In the genomic region with DNA sequence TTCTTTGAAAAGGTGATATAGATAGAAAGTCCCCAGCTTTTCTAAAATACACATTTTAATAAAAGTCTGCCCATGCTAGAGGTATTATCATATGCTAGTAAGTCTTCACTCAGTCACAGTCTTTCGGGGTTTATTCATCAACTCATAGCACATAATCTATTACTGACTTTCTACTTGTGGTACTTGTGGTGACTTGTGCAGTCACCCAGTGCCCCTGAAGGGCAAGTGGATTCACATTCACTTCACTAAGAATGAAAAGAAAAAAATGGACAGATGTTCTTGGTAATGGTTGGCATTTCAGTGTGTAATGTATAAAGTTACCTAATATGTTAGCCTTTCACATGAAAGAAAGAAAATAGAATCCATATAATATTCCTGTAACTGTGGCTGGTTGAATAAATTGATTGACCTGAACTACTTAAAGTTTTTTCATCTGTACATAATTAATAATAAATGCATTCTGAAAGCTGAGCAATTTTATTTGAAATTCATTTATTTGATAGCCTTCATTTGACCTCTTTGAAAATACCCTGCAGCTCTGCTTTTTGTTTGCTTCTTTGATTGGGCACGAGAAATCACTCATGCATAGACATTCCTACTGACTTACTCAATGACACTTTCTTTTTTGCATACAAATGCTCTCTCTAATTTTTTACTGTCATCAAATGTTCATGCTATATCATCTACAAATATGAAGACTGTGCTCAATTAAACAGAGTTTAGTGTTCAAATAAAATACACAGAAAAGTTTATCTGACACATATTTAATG, we compare ENCODE assay signal across 19 cellular contexts. TPM values are rescaled to one million over a fixed set of nuclear protein-coding genes. Genes with fewer than 3 reads are reported as not detected.
DNase-seq lines count a peak whose midpoint lies in the region; ATAC-seq and TF ChIP-seq lines count a peak whose summit lies in the region.
"Had no signal": no experiment of that assay in that cellular context is flagged by ENCODE, and none has a peak within 500 bp of the region (broad histone marks: within the 10 kb centered on the region; RNA-seq: fewer than 3 reads in every experiment).

No MANE protein-coding gene starts in this region.

- H3K27ac ChIP-seq in mesendoderm (ENCODE audit: low read depth, low read length): no peak overlapping the region
- no peak overlapping the region for H3K27ac ChIP-seq in stomach
- H3K27ac ChIP-seq in lower lobe of right lung: no peak overlapping the region
- H3K27ac ChIP-seq: hepatocyte, pancreas, skin epidermis, thoracic aorta had no signal

- no peak overlapping the region for H3K27ac Mint-ChIP-seq in activated T-helper 2 cell treated with anti-CD3 and anti-CD28 coated beads, Interferon-gamma antibody, Interleukin-2, Interleukin-4, amounts not matched to agents 10 μg/mL and 5 μg/mL and 100 μg/mL, durations not matched to agents 14 hours and 24 hours and 36 hours
- H3K27ac Mint-ChIP-seq: activated CD4-positive, alpha-beta memory T cell treated with anti-CD3 and anti-CD28 coated beads for 36 hours; activated T-helper 1 cell treated with anti-CD3 and anti-CD28 coated beads, Interleukin-12 subunit alpha, Interleukin-12 subunit beta, Interleukin-2, Interleukin-4 antibody, amounts not matched to agents 30 ng/mL and 10 ng/mL and 1 ng/mL, durations not matched to agents 14 hours and 24 hours and 36 hours had no signal

- H3K9me3 ChIP-seq in stomach (no peaks in the 10 kb centered on the region), lower lobe of right lung (no peaks in the 10 kb centered on the region)
- H3K9me3 ChIP-seq: pancreas, thoracic aorta had no signal

- WGBS in mesendoderm (ENCODE audit: extremely low coverage, insufficient coverage, low lambda C conversion rate): no CpG with 5 or more reads among the region's 2 CpGs
- WGBS in stomach, 5 donors: 70 to 84% (median 73%) methylated on average over 2 of the region's 2 CpGs

- no peak overlapping the region for H3K9ac ChIP-seq in mesendoderm (ENCODE audit: low read length)

- no peak overlapping the region for H4K8ac ChIP-seq in mesendoderm (ENCODE audit: low read depth, low read length)

- H3K36me3 ChIP-seq in mesendoderm (ENCODE audit: control insufficient read depth, insufficient read depth, low read length) (no peaks in the 10 kb centered on the region), stomach (no peaks in the 10 kb centered on the region), lower lobe of right lung (no peaks in the 10 kb centered on the region)
- H3K36me3 ChIP-seq: pancreas, thoracic aorta had no signal

- no peak for TF ChIP-seq EP300 in stomach (IDR thresholded peaks at IDR 0.05)

- H3K4me1 ChIP-seq in mesendoderm (ENCODE audit: control insufficient read depth, low read depth, low read length) (no peaks in the 10 kb centered on the region), stomach (no peaks in the 10 kb centered on the region), lower lobe of right lung (no peaks in the 10 kb centered on the region)
- H3K4me1 ChIP-seq: pancreas had no signal

- TF ChIP-seq CTCF in stomach (IDR thresholded peaks at IDR 0.05): no peak
- no peak for TF ChIP-seq CTCF in lower lobe of right lung (IDR thresholded peaks at IDR 0.05)

- intact Hi-C loops in activated T-helper 2 cell treated with anti-CD3 and anti-CD28 coated beads, Interferon-gamma antibody, Interleukin-2, Interleukin-4, amounts not matched to agents 10 μg/mL and 5 μg/mL and 100 μg/mL, durations not matched to agents 14 hours and 24 hours and 36 hours (cut with micrococcal nuclease): no loop called here
- intact Hi-C loops in stomach (cut with DNase I; ENCODE audit: low total_unique reads) (no loop called here), lower lobe of right lung (cut with DNase I) (no loop called here)

- no peak overlapping the region for H3K4ac ChIP-seq in mesendoderm (ENCODE audit: low read depth, low read length)

- no peak overlapping the region for H3K18ac ChIP-seq in mesendoderm (ENCODE audit: low read length)

- no peaks in the 10 kb centered on the region for H3K79me2 ChIP-seq in mesendoderm (ENCODE audit: control insufficient read depth, insufficient read depth, low read length)
- H3K79me2 ChIP-seq: hepatocyte had no signal

- H2BK120ac ChIP-seq in mesendoderm (ENCODE audit: low read depth, low read length): no peak overlapping the region

- no peaks in the 10 kb centered on the region for H3K9me3 Mint-ChIP-seq in activated T-helper 2 cell treated with anti-CD3 and anti-CD28 coated beads, Interferon-gamma antibody, Interleukin-2, Interleukin-4, amounts not matched to agents 10 μg/mL and 5 μg/mL and 100 μg/mL, durations not matched to agents 14 hours and 24 hours and 36 hours
- H3K9me3 Mint-ChIP-seq: activated CD4-positive, alpha-beta memory T cell treated with anti-CD3 and anti-CD28 coated beads for 36 hours; activated T-helper 1 cell treated with anti-CD3 and anti-CD28 coated beads, Interleukin-12 subunit alpha, Interleukin-12 subunit beta, Interleukin-2, Interleukin-4 antibody, amounts not matched to agents 30 ng/mL and 10 ng/mL and 1 ng/mL, durations not matched to agents 14 hours and 24 hours and 36 hours; central memory CD8-positive, alpha-beta T cell had no signal

- no peak overlapping the region for H3K4me3 Mint-ChIP-seq in activated T-helper 2 cell treated with anti-CD3 and anti-CD28 coated beads, Interferon-gamma antibody, Interleukin-2, Interleukin-4, amounts not matched to agents 10 μg/mL and 5 μg/mL and 100 μg/mL, durations not matched to agents 14 hours and 24 hours and 36 hours (ENCODE audit: low read depth)
- H3K4me3 Mint-ChIP-seq: activated CD4-positive, alpha-beta memory T cell treated with anti-CD3 and anti-CD28 coated beads for 36 hours; activated T-helper 1 cell treated with anti-CD3 and anti-CD28 coated beads, Interleukin-12 subunit alpha, Interleukin-12 subunit beta, Interleukin-2, Interleukin-4 antibody, amounts not matched to agents 30 ng/mL and 10 ng/mL and 1 ng/mL, durations not matched to agents 14 hours and 24 hours and 36 hours; central memory CD8-positive, alpha-beta T cell had no signal

- no peaks in the 10 kb centered on the region for H3K27me3 ChIP-seq in mesendoderm (ENCODE audit: insufficient read depth, low read length, poor library complexity)
- no peaks in the 10 kb centered on the region for H3K27me3 ChIP-seq in stomach
- H3K27me3 ChIP-seq in lower lobe of right lung (ENCODE audit: low read depth): no peaks in the 10 kb centered on the region
- H3K27me3 ChIP-seq: hepatocyte had no signal

- peak; percentile 98 for ATAC-seq in GM18907 (IDR thresholded peaks at IDR 0.05; ENCODE audit: unreplicated experiment)
- peak; percentile 70 for ATAC-seq in HG03108 (IDR thresholded peaks at IDR 0.05; ENCODE audit: unreplicated experiment)
- ATAC-seq in lower lobe of right lung: no peak
- ATAC-seq in activated CD4-positive, CD25-positive, alpha-beta regulatory T cell treated with anti-CD3 and anti-CD28 coated beads, Interleukin-2, amount 50 U/mL, for 24 hours: no peak
- ATAC-seq: pancreas had no signal

- H3K23ac ChIP-seq in mesendoderm (ENCODE audit: low read length): no peak overlapping the region

- no peaks in the 10 kb centered on the region for H3K36me3 Mint-ChIP-seq in activated T-helper 2 cell treated with anti-CD3 and anti-CD28 coated beads, Interferon-gamma antibody, Interleukin-2, Interleukin-4, amounts not matched to agents 10 μg/mL and 5 μg/mL and 100 μg/mL, durations not matched to agents 14 hours and 24 hours and 36 hours (ENCODE audit: low read depth)
- H3K36me3 Mint-ChIP-seq: activated CD4-positive, alpha-beta memory T cell treated with anti-CD3 and anti-CD28 coated beads for 36 hours had no signal

- H3K4me3 ChIP-seq in mesendoderm (ENCODE audit: low read length) (no peak overlapping the region), stomach (no peak overlapping the region), lower lobe of right lung (no peak overlapping the region)
- H3K4me3 ChIP-seq: hepatocyte, pancreas, skin epidermis, thoracic aorta had no signal

- TF ChIP-seq POLR2A in stomach (IDR thresholded peaks at IDR 0.05): no peak

- no peaks in the 10 kb centered on the region for H3K4me1 Mint-ChIP-seq in activated T-helper 2 cell treated with anti-CD3 and anti-CD28 coated beads, Interferon-gamma antibody, Interleukin-2, Interleukin-4, amounts not matched to agents 10 μg/mL and 5 μg/mL and 100 μg/mL, durations not matched to agents 14 hours and 24 hours and 36 hours (ENCODE audit: low read depth)
- H3K4me1 Mint-ChIP-seq: central memory CD8-positive, alpha-beta T cell had no signal

- no peaks in the 10 kb centered on the region for H3K79me1 ChIP-seq in mesendoderm (ENCODE audit: low read length)

- no peak overlapping the region for H2BK15ac ChIP-seq in mesendoderm (replicated peaks; ENCODE audit: low read depth)

- no peak overlapping the region for H3K4me2 ChIP-seq in mesendoderm (ENCODE audit: low read length)
- H3K4me2 ChIP-seq: hepatocyte had no signal

- H2BK5ac ChIP-seq in mesendoderm (ENCODE audit: low read length): no peak overlapping the region

- H3K27me3 Mint-ChIP-seq in activated T-helper 2 cell treated with anti-CD3 and anti-CD28 coated beads, Interferon-gamma antibody, Interleukin-2, Interleukin-4, amounts not matched to agents 10 μg/mL and 5 μg/mL and 100 μg/mL, durations not matched to agents 14 hours and 24 hours and 36 hours (ENCODE audit: low read depth): peaks cover 1% of the 10 kb centered on the region

- DNase-seq in NCI-H226 (peak; percentile 6), mesendoderm (peak; percentile 6), stomach (no peak), lower lobe of right lung (no peak)
- no peak for DNase-seq in activated T-helper 2 cell treated with anti-CD3 and anti-CD28 coated beads, Interferon-gamma antibody, Interleukin-2, Interleukin-4, amounts not matched to agents 10 μg/mL and 5 μg/mL and 100 μg/mL, durations not matched to agents 14 hours and 24 hours and 36 hours (ENCODE audit: low spot score)
- DNase-seq: activated CD4-positive, alpha-beta memory T cell treated with anti-CD3 and anti-CD28 coated beads for 36 hours; Calu3; effector CD8-positive, alpha-beta T cell; GDM1; NCI-H748 treated with DMSO at 0.1 percent for 48 hours; pancreas had no signal

- no peak overlapping the region for H3K56ac ChIP-seq in mesendoderm (ENCODE audit: low read length)

- H2AK5ac ChIP-seq in mesendoderm (ENCODE audit: low read length): no peak overlapping the region

- H4K5ac ChIP-seq in mesendoderm (ENCODE audit: low read length): no peak overlapping the region

RNA-seq across cellular contexts. Expression of a gene that starts 39.5 kb away (rescaled TPM):
- 31.4 TPM for polyA plus RNA-seq in mesendoderm (2013, experiment 1 of 2)
- 32.6 TPM for polyA plus RNA-seq in mesendoderm (2013, experiment 2 of 2)
- total RNA-seq in activated T-helper 2 cell treated with anti-CD3 and anti-CD28 coated beads, Interferon-gamma antibody, Interleukin-2, Interleukin-4, amounts not matched to agents 10 μg/mL and 5 μg/mL and 100 μg/mL, durations not matched to agents 14 hours and 24 hours and 36 hours: 55.3 and 57.9 TPM in 2 replicates
- total RNA-seq in stomach (10 to 100 TPM in 3 of 5 donors, 1 to 10 TPM in 2; 5.5 to 68.3 (median 24.1) TPM), lower lobe of right lung (43.7 TPM)
- 10 to 100 TPM; 20.3 to 24.7 (median 20.6) TPM for polyA plus RNA-seq in stomach

RNA-seq across cellular contexts. Expression of a gene that starts 47.9 kb away (rescaled TPM):
- polyA plus RNA-seq in mesendoderm (2013, experiment 1 of 2): 2.5 TPM
- polyA plus RNA-seq in mesendoderm (2013, experiment 2 of 2): 2.5 TPM
- 0.05 TPM in 1 of 2 replicates, not detected in the other for total RNA-seq in activated T-helper 2 cell treated with anti-CD3 and anti-CD28 coated beads, Interferon-gamma antibody, Interleukin-2, Interleukin-4, amounts not matched to agents 10 μg/mL and 5 μg/mL and 100 μg/mL, durations not matched to agents 14 hours and 24 hours and 36 hours
- 10 to 100 TPM in 4 of 5 donors, 1 to 10 TPM in 1; 5.9 to 88.1 (median 21.7) TPM for total RNA-seq in stomach
- 1 to 10 TPM in 1 of 3 donors, under 1 TPM in 2; 0.31 to 1.3 (median 0.61) TPM for polyA plus RNA-seq in stomach
- total RNA-seq in lower lobe of right lung: 3.3 TPM
- total RNA-seq: activated CD4-positive, alpha-beta memory T cell treated with anti-CD3 and anti-CD28 coated beads for 36 hours; activated T-helper 1 cell treated with anti-CD3 and anti-CD28 coated beads, Interleukin-12 subunit alpha, Interleukin-12 subunit beta, Interleukin-2, Interleukin-4 antibody, amounts not matched to agents 30 ng/mL and 10 ng/mL and 1 ng/mL, durations not matched to agents 14 hours and 24 hours and 36 hours had no signal

Comparison
In these comparisons a context has a peak if more than half of its experiments do, and no peak if none do; other contexts are left out.
1. ATAC-seq: peak in GM18907 (single experiment) and HG03108 (single experiment); none in lower lobe of right lung (0 of 2) and activated CD4-positive, CD25-positive, alpha-beta regulatory T cell treated with anti-CD3 and anti-CD28 coated beads, Interleukin-2, amount 50 U/mL, for 24 hours (0 of 2).
2. DNase-seq: peak in NCI-H226 (single experiment) and mesendoderm (single experiment); none in activated T-helper 2 cell treated with anti-CD3 and anti-CD28 coated beads, Interferon-gamma antibody, Interleukin-2, Interleukin-4, amounts not matched to agents 10 μg/mL and 5 μg/mL and 100 μg/mL, durations not matched to agents 14 hours and 24 hours and 36 hours (single experiment), stomach (single experiment) and lower lobe of right lung (single experiment).